In the genomic region with DNA sequence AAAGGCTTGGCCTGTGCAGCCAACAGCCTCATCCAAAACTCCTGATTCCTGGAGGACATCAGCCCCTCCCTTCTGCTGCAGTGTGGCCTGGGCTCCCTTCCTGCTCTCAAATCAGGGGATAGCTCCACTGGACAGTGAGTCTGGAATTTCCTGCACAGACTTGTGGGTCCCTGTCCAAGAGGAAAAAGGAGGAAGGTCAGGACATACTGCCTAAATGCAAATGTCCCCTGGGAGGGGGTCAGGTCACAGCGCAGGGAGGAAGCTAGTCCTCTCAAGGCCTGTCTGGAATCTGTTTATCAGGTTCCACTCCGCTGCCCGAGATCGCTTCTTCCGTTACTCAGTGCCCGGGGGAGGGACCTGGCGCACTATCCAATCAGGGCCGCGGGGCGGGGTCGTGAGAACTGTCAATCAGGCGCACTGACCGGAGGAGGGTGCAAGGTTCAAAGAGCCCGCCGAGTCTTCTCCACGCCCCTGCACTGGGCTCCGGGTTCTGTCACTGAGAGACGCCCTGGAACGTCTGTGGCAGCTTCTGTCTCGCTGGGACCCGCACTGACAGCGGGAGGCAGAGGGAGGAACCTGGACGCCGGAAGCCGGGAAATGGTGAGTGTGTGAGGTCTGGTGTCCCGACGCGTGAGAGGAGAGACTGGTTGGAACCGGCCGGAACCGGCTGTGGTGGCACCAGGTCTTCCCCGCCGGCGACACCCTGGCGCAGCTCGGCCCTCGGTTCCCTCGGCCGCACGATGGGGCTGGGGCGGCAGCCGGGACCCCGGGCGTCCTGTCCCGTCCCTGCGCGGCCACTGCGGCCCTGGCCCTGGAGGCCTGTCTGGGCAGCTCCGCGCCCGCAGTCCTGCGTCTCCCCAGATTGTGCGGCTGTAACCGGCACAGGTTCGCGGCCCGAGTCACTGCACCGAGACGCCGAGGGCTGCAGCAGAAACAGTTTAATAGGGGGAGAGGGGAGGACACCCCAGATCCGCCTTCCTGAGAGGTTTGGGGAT, we compare ENCODE assay signal across 2 cellular contexts.
A peak's percentile ranks its signal among the peaks of the same experiment; 100 is the strongest.
TF ChIP-seq lines count a peak whose summit lies in the region.

A gene (plus strand): TSS at position 404 of the 995 bp plus-strand sequence. CDS start 194 bp downstream, at position 598.

TF ChIP-seq in GM23338, 12 proteins besides CTCF, POLR2A, EP300 and RAD21 (continues in another document):
- TF ChIP-seq, protein P1, sequence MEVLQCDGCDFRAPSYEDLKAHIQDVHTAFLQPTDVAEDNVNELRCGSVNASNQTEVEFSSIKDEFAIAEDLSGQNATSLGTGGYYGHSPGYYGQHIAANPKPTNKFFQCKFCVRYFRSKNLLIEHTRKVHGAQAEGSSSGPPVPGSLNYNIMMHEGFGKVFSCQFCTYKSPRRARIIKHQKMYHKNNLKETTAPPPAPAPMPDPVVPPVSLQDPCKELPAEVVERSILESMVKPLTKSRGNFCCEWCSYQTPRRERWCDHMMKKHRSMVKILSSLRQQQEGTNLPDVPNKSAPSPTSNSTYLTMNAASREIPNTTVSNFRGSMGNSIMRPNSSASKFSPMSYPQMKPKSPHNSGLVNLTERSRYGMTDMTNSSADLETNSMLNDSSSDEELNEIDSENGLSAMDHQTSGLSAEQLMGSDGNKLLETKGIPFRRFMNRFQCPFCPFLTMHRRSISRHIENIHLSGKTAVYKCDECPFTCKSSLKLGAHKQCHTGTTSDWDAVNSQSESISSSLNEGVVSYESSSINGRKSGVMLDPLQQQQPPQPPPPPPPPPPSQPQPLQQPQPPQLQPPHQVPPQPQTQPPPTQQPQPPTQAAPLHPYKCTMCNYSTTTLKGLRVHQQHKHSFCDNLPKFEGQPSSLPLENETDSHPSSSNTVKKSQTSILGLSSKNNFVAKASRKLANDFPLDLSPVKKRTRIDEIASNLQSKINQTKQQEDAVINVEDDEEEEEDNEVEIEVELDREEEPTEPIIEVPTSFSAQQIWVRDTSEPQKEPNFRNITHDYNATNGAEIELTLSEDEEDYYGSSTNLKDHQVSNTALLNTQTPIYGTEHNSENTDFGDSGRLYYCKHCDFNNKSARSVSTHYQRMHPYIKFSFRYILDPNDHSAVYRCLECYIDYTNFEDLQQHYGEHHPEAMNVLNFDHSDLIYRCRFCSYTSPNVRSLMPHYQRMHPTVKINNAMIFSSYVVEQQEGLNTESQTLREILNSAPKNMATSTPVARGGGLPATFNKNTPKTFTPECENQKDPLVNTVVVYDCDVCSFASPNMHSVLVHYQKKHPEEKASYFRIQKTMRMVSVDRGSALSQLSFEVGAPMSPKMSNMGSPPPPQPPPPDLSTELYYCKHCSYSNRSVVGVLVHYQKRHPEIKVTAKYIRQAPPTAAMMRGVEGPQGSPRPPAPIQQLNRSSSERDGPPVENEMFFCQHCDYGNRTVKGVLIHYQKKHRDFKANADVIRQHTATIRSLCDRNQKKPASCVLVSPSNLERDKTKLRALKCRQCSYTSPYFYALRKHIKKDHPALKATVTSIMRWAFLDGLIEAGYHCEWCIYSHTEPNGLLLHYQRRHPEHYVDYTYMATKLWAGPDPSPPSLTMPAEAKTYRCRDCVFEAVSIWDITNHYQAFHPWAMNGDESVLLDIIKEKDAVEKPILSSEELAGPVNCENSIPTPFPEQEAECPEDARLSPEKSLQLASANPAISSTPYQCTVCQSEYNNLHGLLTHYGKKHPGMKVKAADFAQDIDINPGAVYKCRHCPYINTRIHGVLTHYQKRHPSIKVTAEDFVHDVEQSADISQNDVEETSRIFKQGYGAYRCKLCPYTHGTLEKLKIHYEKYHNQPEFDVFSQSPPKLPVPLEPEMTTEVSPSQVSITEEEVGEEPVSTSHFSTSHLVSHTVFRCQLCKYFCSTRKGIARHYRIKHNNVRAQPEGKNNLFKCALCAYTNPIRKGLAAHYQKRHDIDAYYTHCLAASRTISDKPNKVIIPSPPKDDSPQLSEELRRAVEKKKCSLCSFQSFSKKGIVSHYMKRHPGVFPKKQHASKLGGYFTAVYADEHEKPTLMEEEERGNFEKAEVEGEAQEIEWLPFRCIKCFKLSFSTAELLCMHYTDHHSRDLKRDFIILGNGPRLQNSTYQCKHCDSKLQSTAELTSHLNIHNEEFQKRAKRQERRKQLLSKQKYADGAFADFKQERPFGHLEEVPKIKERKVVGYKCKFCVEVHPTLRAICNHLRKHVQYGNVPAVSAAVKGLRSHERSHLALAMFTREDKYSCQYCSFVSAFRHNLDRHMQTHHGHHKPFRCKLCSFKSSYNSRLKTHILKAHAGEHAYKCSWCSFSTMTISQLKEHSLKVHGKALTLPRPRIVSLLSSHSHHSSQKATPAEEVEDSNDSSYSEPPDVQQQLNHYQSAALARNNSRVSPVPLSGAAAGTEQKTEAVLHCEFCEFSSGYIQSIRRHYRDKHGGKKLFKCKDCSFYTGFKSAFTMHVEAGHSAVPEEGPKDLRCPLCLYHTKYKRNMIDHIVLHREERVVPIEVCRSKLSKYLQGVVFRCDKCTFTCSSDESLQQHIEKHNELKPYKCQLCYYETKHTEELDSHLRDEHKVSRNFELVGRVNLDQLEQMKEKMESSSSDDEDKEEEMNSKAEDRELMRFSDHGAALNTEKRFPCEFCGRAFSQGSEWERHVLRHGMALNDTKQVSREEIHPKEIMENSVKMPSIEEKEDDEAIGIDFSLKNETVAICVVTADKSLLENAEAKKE (CRISPR knock-in tag; IDR thresholded peaks at IDR 0.05): no peak
- TF ChIP-seq EZH2phosphoT487 (IDR thresholded peaks at IDR 0.05; ENCODE audit: unreplicated experiment): no peak
- no peak for TF ChIP-seq EZH2 (IDR thresholded peaks at IDR 0.05; ENCODE audit: low read depth, unreplicated experiment)
- no peak for TF ChIP-seq JUNB (IDR thresholded peaks at IDR 0.05; ENCODE audit: unreplicated experiment)
- TF ChIP-seq CREB1 (CRISPR knock-in tag; IDR thresholded peaks at IDR 0.05; ENCODE audit: low read depth): no peak
- TF ChIP-seq POLR2AphosphoS5 (IDR thresholded peaks at IDR 0.05; ENCODE audit: low read depth): no peak
- no peak for TF ChIP-seq STAT1 (IDR thresholded peaks at IDR 0.05; ENCODE audit: unreplicated experiment)
- TF ChIP-seq ZNF331 (CRISPR knock-in tag; IDR thresholded peaks at IDR 0.05; ENCODE audit: low read depth): no peak
- no peak for TF ChIP-seq ZNF114 (CRISPR knock-in tag; IDR thresholded peaks at IDR 0.05)
- TF ChIP-seq NANOG (IDR thresholded peaks at IDR 0.05; ENCODE audit: borderline replicate concordance): no peak
- TF ChIP-seq, protein P2, sequence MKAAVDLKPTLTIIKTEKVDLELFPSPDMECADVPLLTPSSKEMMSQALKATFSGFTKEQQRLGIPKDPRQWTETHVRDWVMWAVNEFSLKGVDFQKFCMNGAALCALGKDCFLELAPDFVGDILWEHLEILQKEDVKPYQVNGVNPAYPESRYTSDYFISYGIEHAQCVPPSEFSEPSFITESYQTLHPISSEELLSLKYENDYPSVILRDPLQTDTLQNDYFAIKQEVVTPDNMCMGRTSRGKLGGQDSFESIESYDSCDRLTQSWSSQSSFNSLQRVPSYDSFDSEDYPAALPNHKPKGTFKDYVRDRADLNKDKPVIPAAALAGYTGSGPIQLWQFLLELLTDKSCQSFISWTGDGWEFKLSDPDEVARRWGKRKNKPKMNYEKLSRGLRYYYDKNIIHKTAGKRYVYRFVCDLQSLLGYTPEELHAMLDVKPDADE (IDR thresholded peaks at IDR 0.05): no peak

TF ChIP-seq in neural cell, 6 proteins besides CTCF, POLR2A, EP300 and RAD21 (continued from another document):
- TF ChIP-seq, protein P3, sequence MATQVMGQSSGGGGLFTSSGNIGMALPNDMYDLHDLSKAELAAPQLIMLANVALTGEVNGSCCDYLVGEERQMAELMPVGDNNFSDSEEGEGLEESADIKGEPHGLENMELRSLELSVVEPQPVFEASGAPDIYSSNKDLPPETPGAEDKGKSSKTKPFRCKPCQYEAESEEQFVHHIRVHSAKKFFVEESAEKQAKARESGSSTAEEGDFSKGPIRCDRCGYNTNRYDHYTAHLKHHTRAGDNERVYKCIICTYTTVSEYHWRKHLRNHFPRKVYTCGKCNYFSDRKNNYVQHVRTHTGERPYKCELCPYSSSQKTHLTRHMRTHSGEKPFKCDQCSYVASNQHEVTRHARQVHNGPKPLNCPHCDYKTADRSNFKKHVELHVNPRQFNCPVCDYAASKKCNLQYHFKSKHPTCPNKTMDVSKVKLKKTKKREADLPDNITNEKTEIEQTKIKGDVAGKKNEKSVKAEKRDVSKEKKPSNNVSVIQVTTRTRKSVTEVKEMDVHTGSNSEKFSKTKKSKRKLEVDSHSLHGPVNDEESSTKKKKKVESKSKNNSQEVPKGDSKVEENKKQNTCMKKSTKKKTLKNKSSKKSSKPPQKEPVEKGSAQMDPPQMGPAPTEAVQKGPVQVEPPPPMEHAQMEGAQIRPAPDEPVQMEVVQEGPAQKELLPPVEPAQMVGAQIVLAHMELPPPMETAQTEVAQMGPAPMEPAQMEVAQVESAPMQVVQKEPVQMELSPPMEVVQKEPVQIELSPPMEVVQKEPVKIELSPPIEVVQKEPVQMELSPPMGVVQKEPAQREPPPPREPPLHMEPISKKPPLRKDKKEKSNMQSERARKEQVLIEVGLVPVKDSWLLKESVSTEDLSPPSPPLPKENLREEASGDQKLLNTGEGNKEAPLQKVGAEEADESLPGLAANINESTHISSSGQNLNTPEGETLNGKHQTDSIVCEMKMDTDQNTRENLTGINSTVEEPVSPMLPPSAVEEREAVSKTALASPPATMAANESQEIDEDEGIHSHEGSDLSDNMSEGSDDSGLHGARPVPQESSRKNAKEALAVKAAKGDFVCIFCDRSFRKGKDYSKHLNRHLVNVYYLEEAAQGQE (IDR thresholded peaks at IDR 0.05; ENCODE audit: borderline replicate concordance): no peak
- TF ChIP-seq MXI1 (conservative IDR thresholded peaks at IDR 0.05; ENCODE audit: poor library complexity, severe bottlenecking) (peak; percentile 46), EZH2 (IDR thresholded peaks at IDR 0.05; ENCODE audit: borderline replicate concordance, insufficient read depth, low read length, poor library complexity, severe bottlenecking) (no peak)
